13 cellular contexts compared by ENCODE assay signal in the genomic region with DNA sequence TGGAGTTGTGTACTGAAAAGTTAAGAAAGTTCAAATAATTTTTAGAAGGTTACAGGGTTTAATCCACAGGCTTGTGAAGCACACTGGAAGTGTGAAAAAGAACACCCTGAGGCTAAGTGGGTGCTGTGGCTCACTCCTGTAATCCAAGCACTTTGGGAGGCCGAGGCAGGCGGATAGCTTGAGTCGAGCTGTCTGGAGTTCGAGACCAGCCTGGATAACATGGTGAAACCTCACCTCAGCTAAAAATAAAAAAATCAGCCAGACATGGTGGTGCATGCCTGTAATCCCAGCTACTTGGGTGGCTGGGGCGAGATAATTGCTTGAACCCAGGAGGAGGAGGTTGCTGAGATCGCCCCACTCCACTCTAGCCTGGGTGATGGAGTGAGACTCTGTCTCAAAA. TPM values are rescaled to one million over a fixed set of nuclear protein-coding genes. Genes with fewer than 3 reads are reported as not detected.
DNase-seq lines count a peak whose midpoint lies in the region; ATAC-seq and TF ChIP-seq lines count a peak whose summit lies in the region.
"Had no signal": no experiment of that assay in that cellular context is flagged by ENCODE, and none has a peak within 500 bp of the region (broad histone marks: within the 10 kb centered on the region; RNA-seq: fewer than 3 reads in every experiment).

No MANE protein-coding gene starts in this region.

- H3K9me2 ChIP-seq in PC-3 (replicated peaks; ENCODE audit: low read length): no peaks in the 10 kb centered on the region

- H3K36me3 Mint-ChIP-seq in Caco-2 (ENCODE audit: insufficient read depth, unreplicated experiment): no peaks in the 10 kb centered on the region

- intact Hi-C loops in Caco-2 (cut with micrococcal nuclease; ENCODE audit: unreplicated experiment): no loop called here
- intact Hi-C loops in left lung (cut with DNase I): no loop called here
- intact Hi-C loops in spleen (cut with DNase I; ENCODE audit: low total_unique reads): no loop called here
- intact Hi-C loops in PC-3 (cut with micrococcal nuclease): no loop called here

- H3K4me3 Mint-ChIP-seq in Caco-2 (ENCODE audit: unreplicated experiment): no peak overlapping the region
- H3K4me3 Mint-ChIP-seq: activated CD8-positive, alpha-beta T cell treated with anti-CD3 and anti-CD28 coated beads for 36 hours had no signal

- no peaks in the 10 kb centered on the region for H3K9me3 ChIP-seq in Caco-2
- H3K9me3 ChIP-seq in left lung: no peaks in the 10 kb centered on the region
- no peaks in the 10 kb centered on the region for H3K9me3 ChIP-seq in spleen
- H3K9me3 ChIP-seq in PC-3 (ENCODE audit: low read length): no peaks in the 10 kb centered on the region
- H3K9me3 ChIP-seq: BLaER1 had no signal

- H3K27me3 ChIP-seq in Caco-2 (replicated peaks; ENCODE audit: control insufficient read depth, insufficient read depth, low read length): no peaks in the 10 kb centered on the region
- H3K27me3 ChIP-seq in left lung: no peaks in the 10 kb centered on the region
- H3K27me3 ChIP-seq in spleen (replicated peaks in 1 of 7): no peaks in the 10 kb centered on the region
- no peaks in the 10 kb centered on the region for H3K27me3 ChIP-seq in PC-3 (ENCODE audit: low read length)
- H3K27me3 ChIP-seq: BLaER1 had no signal

- no peaks in the 10 kb centered on the region for H3K36me3 ChIP-seq in Caco-2 (ENCODE audit: control insufficient read depth, insufficient read depth, low read length)
- peaks cover 0 to 1% of the 10 kb centered on the region in 2 donors for H3K36me3 ChIP-seq in left lung
- H3K36me3 ChIP-seq in spleen: peaks cover 0 to under 1% (median 0%) of the 10 kb centered on the region in 6 donors
- no peaks in the 10 kb centered on the region for H3K36me3 ChIP-seq in PC-3 (ENCODE audit: low read depth, low read length)
- H3K36me3 ChIP-seq: BLaER1 had no signal

- 92 to 97% (median 95%) methylated on average over 6 of the region's 6 CpGs for whole genome bisulfite sequencing in spleen, 5 donors

- no peaks in the 10 kb centered on the region for H3K27me3 Mint-ChIP-seq in Caco-2 (ENCODE audit: insufficient read depth, unreplicated experiment)
- H3K27me3 Mint-ChIP-seq: activated CD8-positive, alpha-beta T cell treated with anti-CD3 and anti-CD28 coated beads for 36 hours had no signal

- H3K4me2 ChIP-seq in PC-3 (ENCODE audit: low read length): no peak overlapping the region
- H3K4me2 ChIP-seq: BLaER1 had no signal

- CTCF ChIA-PET in Caco-2 (lab: Charles Lee): no interaction called here
- CTCF ChIA-PET in PC-3 (lab: Charles Lee): no interaction called here

- H3K4me1 ChIP-seq in Caco-2 (peaks cover 22% of the 10 kb centered on the region), left lung (peaks cover 18 to 98% of the 10 kb centered on the region in 2 donors), spleen (peaks cover 46 to 100% (median 95%) of the 10 kb centered on the region in 6 donors), PC-3 (ENCODE audit: insufficient read depth, low read length) (peaks cover 31% of the 10 kb centered on the region)

- no peaks in the 10 kb centered on the region for H3K9me3 Mint-ChIP-seq in Caco-2 (ENCODE audit: unreplicated experiment)

- H3K79me2 ChIP-seq in PC-3 (ENCODE audit: low read length): no peaks in the 10 kb centered on the region

- POLR2A ChIA-PET in Caco-2 (lab: Charles Lee) (no interaction called here), PC-3 (lab: Charles Lee; ENCODE audit: unreplicated experiment) (no interaction called here)

- TF ChIP-seq POLR2A in spleen (IDR thresholded peaks at IDR 0.05): no peak

- no peak for DNase-seq in Caco-2
- DNase-seq in left lung: peak in 1 of 2 donors; percentile 29
- DNase-seq in spleen: no peak
- no peak for DNase-seq in PC-3
- no peak for DNase-seq in activated CD8-positive, alpha-beta memory T cell treated with anti-CD3 and anti-CD28 coated beads, Interleukin-2, amount 50 U/mL, for 4 hours
- DNase-seq: activated CD8-positive, alpha-beta T cell treated with anti-CD3 and anti-CD28 coated beads for 36 hours; activated effector memory CD4-positive, alpha-beta T cell treated with anti-CD3 and anti-CD28 coated beads, Interleukin-2, amount 50 U/mL, for 16 hours; NCI-H526; stimulated activated CD4-positive, alpha-beta T cell treated with anti-CD3 and anti-CD28 coated beads, Interleukin-1b, Interleukin-23, amount 100 ng/mL, for 48 hours had no signal

- ATAC-seq in left lung (no peak), HG03097 (IDR thresholded peaks at IDR 0.05; ENCODE audit: low FRiP score, unreplicated experiment) (no peak), GM19467 (IDR thresholded peaks at IDR 0.05; ENCODE audit: unreplicated experiment) (no peak), PC-3 (no peak)
- ATAC-seq: activated CD8-positive, alpha-beta T cell treated with anti-CD3 and anti-CD28 coated beads for 36 hours had no signal

- H3K27ac ChIP-seq in VCaP (peak overlapping the region; percentile 44), left lung (peak overlapping the region; percentile 78 to 100), spleen (peak overlapping the region in 7 of 8 donors; percentile 31 to 100 (median 99)), PC-3 (ENCODE audit: low read length) (no peak overlapping the region)
- H3K27ac ChIP-seq: BLaER1 had no signal

- H3F3A ChIP-seq in PC-3 (ENCODE audit: low read length, unreplicated experiment): no peaks in the 10 kb centered on the region

- no peak for TF ChIP-seq CTCF in Caco-2 (IDR thresholded peaks at IDR 0.05; ENCODE audit: insufficient read depth in 1 of 2, low read depth in 1 of 2, low read length in 1 of 2, severe bottlenecking in 1 of 2, unreplicated experiment in 1 of 2)
- TF ChIP-seq CTCF in VCaP (conservative IDR thresholded peaks at IDR 0.05): no peak
- no peak for TF ChIP-seq CTCF in left lung (IDR thresholded peaks at IDR 0.05)
- no peak for TF ChIP-seq CTCF in spleen (IDR thresholded peaks at IDR 0.05 in 8 of 11, conservative IDR thresholded peaks at IDR 0.05 in 3 of 11)
- no peak for TF ChIP-seq CTCF in PC-3 (conservative IDR thresholded peaks at IDR 0.05; ENCODE audit: low read depth, low read length)

- H4K20me1 ChIP-seq in PC-3 (ENCODE audit: low read length): no peaks in the 10 kb centered on the region

- H3K9ac ChIP-seq in PC-3 (ENCODE audit: low read length): no peak overlapping the region
- H3K9ac ChIP-seq: BLaER1 had no signal

- H3K4me3 ChIP-seq in Caco-2 (ENCODE audit: low read depth, low read length): no peak overlapping the region
- no peak overlapping the region for H3K4me3 ChIP-seq in left lung
- H3K4me3 ChIP-seq in spleen: no peak overlapping the region
- no peak overlapping the region for H3K4me3 ChIP-seq in PC-3 (ENCODE audit: low read length)
- H3K4me3 ChIP-seq: BLaER1 had no signal

- BruUV-seq in Caco-2 (replicated peaks; lab: Mats Ljungman, UMichigan) (no TSS peak), PC-3 (replicated peaks; lab: Mats Ljungman, UMichigan) (no TSS peak)

- no peak overlapping the region for H2AFZ ChIP-seq in PC-3 (ENCODE audit: low read length)

- peak overlapping the region; percentile 32 for H3K27ac Mint-ChIP-seq in Caco-2 (ENCODE audit: unreplicated experiment)

- peaks cover 21% of the 10 kb centered on the region for H3K4me1 Mint-ChIP-seq in Caco-2 (ENCODE audit: low read depth, unreplicated experiment)

RNA-seq across cellular contexts. Expression of gene TXNIP, which starts 9.8 kb away (rescaled TPM):
- 27.5 and 38.6 TPM in 2 replicates for total RNA-seq in Caco-2 (2022)
- 100 to 1,000 TPM; 380 to 422 TPM for total RNA-seq in left lung
- total RNA-seq in spleen: 1,000 to 10,000 TPM in 5 of 7 donors, 100 to 1,000 TPM in 2; 622 to 2,368 (median 1,747) TPM
- polyA plus RNA-seq in spleen: 100 to 1,000 TPM; 446 to 779 (median 670) TPM
- 45.3 and 66.6 TPM in 2 replicates for total RNA-seq in PC-3 (2014; rRNA removed)

RNA-seq across cellular contexts. Expression of gene POLR3GL, which starts 22.1 kb away (rescaled TPM):
- total RNA-seq in Caco-2 (2022) (2.9 and 3.4 TPM in 2 replicates), left lung (10 to 100 TPM; 19.6 to 20.8 TPM), spleen (10 to 100 TPM; 22.1 to 34.0 (median 31.1) TPM), PC-3 (2014; rRNA removed) (3.7 and 8.4 TPM in 2 replicates)
- 10 to 100 TPM; 55.6 to 69.2 (median 63.0) TPM for polyA plus RNA-seq in spleen

RNA-seq across cellular contexts. Expression of gene ANKRD34A, which starts 22.2 kb away (rescaled TPM):
- 0.19 and 0.77 TPM in 2 replicates for total RNA-seq in Caco-2 (2022)
- total RNA-seq in left lung: 1 to 10 TPM in 1 of 2 donors, under 1 TPM in 1; 0.82 to 1.2 TPM
- 1 to 10 TPM in 5 of 7 donors, under 1 TPM in 2; 0.79 to 3.1 (median 1.2) TPM for total RNA-seq in spleen
- under 1 TPM; 0.57 to 0.99 (median 0.62) TPM for polyA plus RNA-seq in spleen
- 0.29 and 2.8 TPM in 2 replicates for total RNA-seq in PC-3 (2014; rRNA removed)

RNA-seq across cellular contexts. Expression of gene LIX1L, which starts 28.7 kb away (rescaled TPM):
- 0.82 and 1.1 TPM in 2 replicates for total RNA-seq in Caco-2 (2022)
- 10 to 100 TPM; 28.9 to 32.0 TPM for total RNA-seq in left lung
- total RNA-seq in spleen: 10 to 100 TPM; 35.1 to 52.9 (median 39.5) TPM
- polyA plus RNA-seq in spleen: 10 to 100 TPM; 11.0 to 17.8 (median 14.4) TPM
- 12.5 and 13.6 TPM in 2 replicates for total RNA-seq in PC-3 (2014; rRNA removed)

RNA-seq across cellular contexts. Expression of gene HJV, which starts 35.0 kb away (rescaled TPM):
- not detected in 2 replicates for total RNA-seq in Caco-2 (2022)
- total RNA-seq in left lung: not detected
- not detected for total RNA-seq in spleen
- not detected for polyA plus RNA-seq in spleen
- not detected in 2 replicates for total RNA-seq in PC-3 (2014; rRNA removed)
- total RNA-seq: activated CD8-positive, alpha-beta T cell treated with anti-CD3 and anti-CD28 coated beads for 36 hours had no signal
